ENCODE assay signal across 9 cellular contexts in the genomic region with DNA sequence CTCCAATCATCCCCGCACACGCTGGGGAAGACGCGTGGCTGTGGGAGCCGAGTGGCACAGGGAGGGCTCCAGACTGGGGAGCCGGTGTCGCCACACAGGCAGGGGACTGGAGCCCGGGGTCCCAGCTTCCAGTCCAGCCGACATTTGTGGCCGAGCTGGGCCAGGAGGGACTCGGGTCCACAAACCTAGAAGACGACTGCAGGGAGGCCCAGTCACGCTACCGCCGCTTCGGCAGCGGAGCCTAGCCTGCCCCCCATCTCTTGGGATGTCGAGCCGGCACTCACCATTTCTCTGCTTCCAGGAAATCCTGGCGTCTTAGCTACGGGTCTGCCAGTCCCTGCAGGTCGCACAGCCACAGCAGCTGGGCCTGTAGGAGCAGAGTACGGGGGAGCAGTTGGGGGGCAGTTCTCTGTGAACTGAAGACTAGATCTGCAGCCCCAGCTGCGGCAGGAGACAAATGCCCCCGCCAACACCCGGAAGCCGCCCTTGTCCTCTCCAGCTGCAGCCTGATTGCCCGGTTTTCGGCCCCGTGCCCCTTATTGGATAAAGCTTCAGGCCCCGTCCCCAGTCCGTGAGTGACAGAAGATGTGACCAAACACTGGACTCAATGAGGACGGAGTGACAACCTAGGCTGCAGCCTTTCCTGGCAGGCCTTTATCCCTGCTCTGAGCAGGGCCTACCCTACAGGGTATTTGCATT.
DNase-seq lines count a peak whose midpoint lies in the region; ATAC-seq, FAIRE-seq and TF ChIP-seq lines count a peak whose summit lies in the region.
"Had no signal": no experiment of that assay in that cellular context is flagged by ENCODE, and none has a peak within 500 bp of the region (broad histone marks: within the 10 kb centered on the region; RNA-seq: fewer than 3 reads in every experiment).

No MANE protein-coding gene starts in this region.

- no peak overlapping the region for H2BK20ac ChIP-seq in H1 (ENCODE audit: low read length)

- H3K79me2 ChIP-seq in H1 (ENCODE audit: control insufficient read depth in 1 of 2, insufficient read depth in 2 of 2, low read length in 2 of 2): peaks cover 0 to 3% of the 10 kb centered on the region in 2 experiments; a peak in 1 of 4 replicates

- no peak overlapping the region for H3K27ac ChIP-seq in H1 (ENCODE audit: low read depth, low read length)

- H3K9me3 ChIP-seq in H1 (ENCODE audit: insufficient read depth in 2 of 2, low read depth in 1 of 2, low read length in 1 of 2): peaks cover 51 to 72% of the 10 kb centered on the region in 2 experiments

- H3K36me3 ChIP-seq in H1 (ENCODE audit: control insufficient read depth in 2 of 4, insufficient read depth in 4 of 4, low read length in 3 of 4): no peaks in the 10 kb centered on the region; a peak in 1 of 8 replicates

- H2BK15ac ChIP-seq in H1 (ENCODE audit: low read length): no peak overlapping the region

- H3K14ac ChIP-seq in H1 (ENCODE audit: insufficient read length): no peak overlapping the region

- H2BK120ac ChIP-seq in H1 (replicated peaks; ENCODE audit: low read depth, low read length): no peak overlapping the region

- TF ChIP-seq RAD21 in H1 (IDR thresholded peaks at IDR 0.05 in 1 of 2, conservative IDR thresholded peaks at IDR 0.05 in 1 of 2; ENCODE audit: low read depth in 2 of 2, low read length in 2 of 2): no peak

- H2BK12ac ChIP-seq in H1 (ENCODE audit: low read depth, low read length): no peak overlapping the region

- POLR2A ChIA-PET in H1 (lab: Charles Lee; ENCODE audit: partially characterized antibody): no interaction called here

- H3K4me3 ChIP-seq in H1 (ENCODE audit: extremely low read depth in 1 of 4, insufficient read depth in 2 of 4, low read depth in 3 of 4, low read length in 4 of 4): peak overlapping the region in 1 of 4 experiments; percentile 79; a peak in 1 of 8 replicates

- no peaks in the 10 kb centered on the region for H3K79me1 ChIP-seq in H1 (ENCODE audit: low read depth, low read length)

- TF ChIP-seq EP300 in H1 (IDR thresholded peaks at IDR 0.05; ENCODE audit: borderline replicate concordance in 1 of 2, low read depth in 2 of 2, low read length in 2 of 2): no peak

- H4K91ac ChIP-seq in H1 (replicated peaks; ENCODE audit: insufficient read length, low read length): no peak overlapping the region

- no peaks in the 10 kb centered on the region for H4K20me1 ChIP-seq in H1 (replicated peaks in 1 of 2; ENCODE audit: control insufficient read depth in 1 of 2, insufficient read depth in 2 of 2, low read length in 2 of 2)

- peak overlapping the region in 1 of 4 experiments; percentile 75; a peak in 1 of 7 replicates for H3K9ac ChIP-seq in H1 (replicated peaks in 1 of 4; ENCODE audit: extremely low read depth in 1 of 4, low read depth in 3 of 4, low read length in 3 of 4)

- H3K4me2 ChIP-seq in H1 (ENCODE audit: insufficient read depth in 1 of 2, low read depth in 2 of 2, low read length in 2 of 2): no peak overlapping the region; a peak in 1 of 4 replicates

- H2AK5ac ChIP-seq in H1 (ENCODE audit: low read depth, low read length): no peak overlapping the region

- peak overlapping the region; percentile 89; the same call in 1 of the 2 replicates for H4K8ac ChIP-seq in H1 (ENCODE audit: extremely low read depth, insufficient read depth, low read length)

- no peak overlapping the region for H3K4ac ChIP-seq in H1 (replicated peaks; ENCODE audit: insufficient read length, low read depth, low read length)

- no peak for TF ChIP-seq POLR2A in H1 (IDR thresholded peaks at IDR 0.05; ENCODE audit: control extremely low read depth in 1 of 2, low read depth in 2 of 2, low read length in 2 of 2)

- H3K18ac ChIP-seq in H1 (ENCODE audit: extremely low read depth, low read length): no peak overlapping the region

- H4K5ac ChIP-seq in H1 (ENCODE audit: insufficient read length, low read depth, low read length): no peak overlapping the region

- no peak for TF ChIP-seq CTCF in H1 (IDR thresholded peaks at IDR 0.05; ENCODE audit: control extremely low read depth in 1 of 3, insufficient read depth in 1 of 3, low read depth in 1 of 3, low read length in 3 of 3)

- H3K23ac ChIP-seq in H1 (ENCODE audit: insufficient read length): no peak overlapping the region

- 91% methylated on average over 31 of the region's 33 CpGs; no CpG with 5 or more reads in 1 of the 2 experiments for WGBS in H1 (ENCODE audit: extremely low coverage in 1 of 2, insufficient coverage in 1 of 2, insufficient read length in 1 of 2, insufficient replicate concordance in 2 of 2, low coverage in 1 of 2, low lambda C conversion rate in 2 of 2, missing lambda C conversion rate in 1 of 2), 2 experiments

- H3K56ac ChIP-seq in H1 (replicated peaks; ENCODE audit: insufficient read length, low read depth, low read length): no peak overlapping the region

- peak; percentile 28 for DNase-seq in activated CD4-positive, alpha-beta T cell treated with anti-CD3 and anti-CD28 coated beads for 48 hours
- DNase-seq in activated CD4-positive, alpha-beta T cell treated with anti-CD3 and anti-CD28 coated beads for 1 hour: no peak
- peak; percentile 89 for DNase-seq in RPMI8226
- DNase-seq in H1 (ENCODE audit: low read depth in 1 of 2, low spot score in 2 of 2): no peak
- DNase-seq in lung microvascular endothelial cell (ENCODE audit: low read depth in 2 of 2): peak; percentile 88 to 96
- DNase-seq in stromal cell of bone marrow (ENCODE audit: low read depth): peak; percentile 92
- DNase-seq in DMS153 treated with DMSO at 0.1 percent for 48 hours (lab: John Stamatoyannopoulos, UW; ENCODE audit: unreplicated experiment): no peak
- DNase-seq: DND-41 had no signal

- CTCF ChIA-PET in H1 (lab: Charles Lee; ENCODE audit: partially characterized antibody): no interaction called here

- ATAC-seq in HG03064 (IDR thresholded peaks at IDR 0.05; ENCODE audit: low read depth, unreplicated experiment): peak; percentile 94

- H3K4me1 ChIP-seq in H1 (replicated peaks in 1 of 4; ENCODE audit: control insufficient read depth in 3 of 4, insufficient read depth in 4 of 4, low read length in 3 of 4): no peaks in the 10 kb centered on the region

- H3K27me3 ChIP-seq in H1 (replicated peaks in 1 of 4; ENCODE audit: control insufficient read depth in 3 of 4, extremely low read depth in 1 of 4, insufficient read depth in 3 of 4, low read length in 3 of 4): peaks cover 0 to 1% (median 0%) of the 10 kb centered on the region in 4 experiments; a peak in 1 of 7 replicates

- H2BK5ac ChIP-seq in H1 (ENCODE audit: low read depth, low read length): no peak overlapping the region

- FAIRE-seq in H1 (lab: Jason Lieb, UNC): no peak

- no peak overlapping the region for H2AFZ ChIP-seq in H1 (ENCODE audit: low read length)

- no peaks in the 10 kb centered on the region for H3K23me2 ChIP-seq in H1 (ENCODE audit: low read depth, low read length)

TF ChIP-seq in H1, 55 proteins besides CTCF, POLR2A, EP300 and RAD21 (continues in another document):
- no peak for TF ChIP-seq TAF1 (IDR thresholded peaks at IDR 0.05; ENCODE audit: low read depth, low read length)
- no peak for TF ChIP-seq FOSL1 (IDR thresholded peaks at IDR 0.05; ENCODE audit: insufficient read depth, low read depth, low read length)
- no peak for TF ChIP-seq TEAD4 (IDR thresholded peaks at IDR 0.05; ENCODE audit: low read depth, low read length)
- TF ChIP-seq, protein P1, sequence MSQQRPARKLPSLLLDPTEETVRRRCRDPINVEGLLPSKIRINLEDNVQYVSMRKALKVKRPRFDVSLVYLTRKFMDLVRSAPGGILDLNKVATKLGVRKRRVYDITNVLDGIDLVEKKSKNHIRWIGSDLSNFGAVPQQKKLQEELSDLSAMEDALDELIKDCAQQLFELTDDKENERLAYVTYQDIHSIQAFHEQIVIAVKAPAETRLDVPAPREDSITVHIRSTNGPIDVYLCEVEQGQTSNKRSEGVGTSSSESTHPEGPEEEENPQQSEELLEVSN (IDR thresholded peaks at IDR 0.05): no peak
- TF ChIP-seq RXRA (IDR thresholded peaks at IDR 0.05; ENCODE audit: insufficient read depth, low read depth, low read length): no peak
- TF ChIP-seq RNF2 (IDR thresholded peaks at IDR 0.05; ENCODE audit: borderline replicate concordance, low read depth, low read length, missing control alignments, poor library complexity, severe bottlenecking): no peak
- no peak for TF ChIP-seq POLR2AphosphoS5 (IDR thresholded peaks at IDR 0.05; ENCODE audit: low read depth, low read length)
- TF ChIP-seq NRF1 (IDR thresholded peaks at IDR 0.05; ENCODE audit: low read depth, low read length): no peak
- no peak for TF ChIP-seq CHD1 (IDR thresholded peaks at IDR 0.05; ENCODE audit: low read depth, low read length)
- TF ChIP-seq HDAC2 (IDR thresholded peaks at IDR 0.05; ENCODE audit: borderline replicate concordance in 1 of 2, low read depth in 2 of 2, low read length in 2 of 2): no peak
- TF ChIP-seq SRF (IDR thresholded peaks at IDR 0.05; ENCODE audit: low read depth, low read length): no peak
- TF ChIP-seq GTF2F1 (IDR thresholded peaks at IDR 0.05; ENCODE audit: borderline replicate concordance, low read depth, low read length): no peak
- no peak for TF ChIP-seq JUND (IDR thresholded peaks at IDR 0.05; ENCODE audit: low read length)

Comparison
In these comparisons a context has a peak if more than half of its experiments do, and no peak if none do; other contexts are left out.
1. DNase-seq: peak in activated CD4-positive, alpha-beta T cell treated with anti-CD3 and anti-CD28 coated beads for 48 hours (single experiment), RPMI8226 (single experiment), lung microvascular endothelial cell (2 of 2) and stromal cell of bone marrow (single experiment); none in activated CD4-positive, alpha-beta T cell treated with anti-CD3 and anti-CD28 coated beads for 1 hour (single experiment), H1 (0 of 2) and DMS153 treated with DMSO at 0.1 percent for 48 hours (single experiment).